32 cellular contexts compared by ENCODE assay signal in the genomic region with DNA sequence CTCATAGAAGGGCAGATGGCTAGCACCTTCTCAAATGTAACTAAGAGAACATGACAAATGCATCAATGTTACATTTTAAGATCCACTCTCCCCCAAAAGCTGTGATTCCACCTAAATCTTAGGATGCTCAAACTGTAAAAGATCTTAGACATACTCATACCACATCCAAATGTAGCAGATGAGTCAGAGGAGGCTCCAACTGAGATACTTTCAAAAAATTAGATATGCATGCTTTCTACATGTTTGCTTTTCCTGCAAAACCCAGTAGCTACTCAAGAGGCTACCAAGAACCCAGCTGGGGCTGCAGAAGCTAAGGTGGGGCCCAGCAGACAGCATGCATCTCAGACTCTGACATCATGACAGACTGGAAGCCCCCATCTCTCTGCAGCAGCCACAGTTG.
"Had no signal": no experiment of that assay in that cellular context is flagged by ENCODE, and none has a peak within 500 bp of the region (broad histone marks: within the 10 kb centered on the region; RNA-seq: fewer than 3 reads in every experiment).

No MANE protein-coding gene starts in this region.

- H3K4me1 Mint-ChIP-seq: natural killer cell had no signal

- H3K4me3 Mint-ChIP-seq: activated naive CD8-positive, alpha-beta T cell; natural killer cell; neural progenitor cell; T-helper 2 cell treated with Interferon-gamma antibody and Interleukin-4, amounts not matched to agents 5 μg/mL and 100 μg/mL, for 36 hours had no signal

- H3K9ac ChIP-seq: neural progenitor cell had no signal

- H3K9me3 Mint-ChIP-seq: natural killer cell; neural progenitor cell; T-helper 2 cell treated with Interferon-gamma antibody and Interleukin-4, amounts not matched to agents 5 μg/mL and 100 μg/mL, for 36 hours had no signal

- H3K27ac ChIP-seq: adrenal gland, breast epithelium, colonic mucosa, epithelial cell of prostate, esophagus squamous epithelium, gastrocnemius medialis, left ventricle myocardium inferior, neural progenitor cell, right atrium auricular region, spleen, testis had no signal

- H3K27ac Mint-ChIP-seq: activated naive CD8-positive, alpha-beta T cell; natural killer cell; T-helper 2 cell treated with Interferon-gamma antibody and Interleukin-4, amounts not matched to agents 5 μg/mL and 100 μg/mL, for 36 hours had no signal

- H3K4me2 ChIP-seq: neural progenitor cell had no signal

- H3K4me3 ChIP-seq: adrenal gland, breast epithelium, colonic mucosa, esophagus squamous epithelium, gastrocnemius medialis, left ventricle myocardium inferior, lung, neural progenitor cell, right atrium auricular region, spleen, testis had no signal

- FAIRE-seq: endometrium, islet of Langerhans, urothelium cell line had no signal

- H2AFZ ChIP-seq: neural progenitor cell had no signal

- H3K27me3 ChIP-seq: adrenal gland, breast epithelium, colonic mucosa, gastrocnemius medialis, neural progenitor cell, right atrium auricular region, testis had no signal

- H3K36me3 ChIP-seq: adrenal gland, breast epithelium, colonic mucosa, esophagus squamous epithelium, gastrocnemius medialis, left ventricle myocardium inferior, neural progenitor cell, right atrium auricular region, spleen had no signal

- H3K4me1 ChIP-seq: adrenal gland, breast epithelium, colonic mucosa, gastrocnemius medialis, left ventricle myocardium inferior, neural progenitor cell, right atrium auricular region, spleen, testis had no signal

- H3K9me3 ChIP-seq: adrenal gland, breast epithelium, colonic mucosa, esophagus squamous epithelium, gastrocnemius medialis, left ventricle myocardium inferior, right atrium auricular region, spleen, testis had no signal

- DNase-seq: activated CD4-positive, alpha-beta T cell treated with anti-CD3 and anti-CD28 coated beads for 4 hours; activated CD4-positive, alpha-beta T cell treated with anti-CD3 and anti-CD28 coated beads, Interleukin-2, amount 50 U/mL, for 4 hours; activated CD8-positive, alpha-beta memory T cell treated with anti-CD3 and anti-CD28 coated beads for 24 hours; activated effector memory CD4-positive, alpha-beta T cell treated with Interleukin-2 at 50 U/mL for 16 hours; activated naive CD4-positive, alpha-beta T cell treated with Interleukin-2 at 50 U/mL for 16 hours; adrenal gland; aorta; central memory CD4-positive, alpha-beta T cell; colonic mucosa; effector CD8-positive, alpha-beta T cell; esophagus squamous epithelium; gastrocnemius medialis; glutamatergic neuron; left ventricle myocardium inferior; mesendoderm; natural killer cell; occipital lobe; spleen; stimulated activated CD4-positive, alpha-beta T cell treated with anti-CD3 and anti-CD28 coated beads, Interleukin-2, amount 100 ng/mL, for 48 hours; stimulated activated naive CD8-positive, alpha-beta T cell treated with anti-CD3 and anti-CD28 coated beads, Interleukin-15, Interleukin-2, amounts not matched to agents 100 U/mL and 50 U/mL, for 24 hours; testis; trophoblast cell had no signal

- ATAC-seq: gastrocnemius medialis; natural killer cell; stimulated activated naive CD8-positive, alpha-beta T cell treated with anti-CD3 and anti-CD28 coated beads, Interleukin-15, Interleukin-2, amounts not matched to agents 100 U/mL and 50 U/mL, for 24 hours had no signal

- H3K36me3 Mint-ChIP-seq: natural killer cell, neural progenitor cell had no signal
